13 cellular contexts compared by ENCODE assay signal in genomic region chr10:10663587-10663986, GRCh38.
DNase-seq lines count a peak whose midpoint lies in the region; ATAC-seq, FAIRE-seq and TF ChIP-seq lines count a peak whose summit lies in the region.
"Had no signal": no experiment of that assay in that cellular context is flagged by ENCODE, and none has a peak within 500 bp of the region (broad histone marks: within the 10 kb centered on the region; RNA-seq: fewer than 3 reads in every experiment).

No MANE protein-coding gene starts in this region.

- TF ChIP-seq EP300 in gastroesophageal sphincter (IDR thresholded peaks at IDR 0.05): no peak

- H3K27ac ChIP-seq in ACC112 (ENCODE audit: low read depth, low read length) (no peak overlapping the region), gastroesophageal sphincter (peak overlapping the region in 1 of 4 donors; percentile 49), parathyroid adenoma (no peak overlapping the region)

- H2AFZ ChIP-seq in ACC112 (ENCODE audit: low read length, unreplicated experiment) (peak overlapping the region; percentile 6), parathyroid adenoma (peak overlapping the region; percentile 17)

- WGBS in gastroesophageal sphincter (ENCODE audit: low coverage in 1 of 2), 2 donors: 38 to 66% methylated on average over 3 of the region's 3 CpGs

- no peak for TF ChIP-seq CTCF in gastroesophageal sphincter (IDR thresholded peaks at IDR 0.05)
- no peak for TF ChIP-seq CTCF in parathyroid adenoma (IDR thresholded peaks at IDR 0.05)

- H3K9me3 ChIP-seq in gastroesophageal sphincter (peaks cover 0 to 6% (median 0%) of the 10 kb centered on the region in 3 donors), parathyroid adenoma (ENCODE audit: control insufficient read depth, low read length) (no peaks in the 10 kb centered on the region)

- peak; percentile 5 for FAIRE-seq in GM12891 (lab: Jason Lieb, UNC)
- FAIRE-seq: H1 had no signal

- H3K79me2 ChIP-seq in ACC112 (ENCODE audit: control insufficient read depth, insufficient read depth, low read length, unreplicated experiment) (no peaks in the 10 kb centered on the region), parathyroid adenoma (no peaks in the 10 kb centered on the region)

- H3K36me3 ChIP-seq in ACC112 (ENCODE audit: insufficient read depth, low read length) (no peaks in the 10 kb centered on the region), gastroesophageal sphincter (no peaks in the 10 kb centered on the region), parathyroid adenoma (ENCODE audit: control insufficient read depth, insufficient read depth, low read length) (no peaks in the 10 kb centered on the region)

- H3K4me3 ChIP-seq in ACC112 (ENCODE audit: low read depth, low read length) (no peak overlapping the region), gastroesophageal sphincter (no peak overlapping the region), parathyroid adenoma (ENCODE audit: low read depth, low read length) (no peak overlapping the region)

- ATAC-seq in gastroesophageal sphincter (peak; percentile 40), HG02981 (IDR thresholded peaks at IDR 0.05; ENCODE audit: unreplicated experiment) (no peak), HG02571 (IDR thresholded peaks at IDR 0.05; ENCODE audit: unreplicated experiment) (no peak)
- ATAC-seq: CD8-positive, alpha-beta T cell had no signal

- H3K4me2 ChIP-seq in parathyroid adenoma (ENCODE audit: low read length): no peak overlapping the region

- no peak overlapping the region for H3K9ac ChIP-seq in parathyroid adenoma

- DNase-seq in GM12891 (ENCODE audit: insufficient read length, low spot score) (no peak), D341Med (ENCODE audit: low spot score) (no peak)
- DNase-seq: CD8-positive, alpha-beta T cell; KG1; NCI-H1048; NCI-H226; NCI-H526 had no signal

- H3K27me3 ChIP-seq in ACC112 (ENCODE audit: insufficient read depth, low read length) (no peaks in the 10 kb centered on the region), gastroesophageal sphincter (no peaks in the 10 kb centered on the region), parathyroid adenoma (ENCODE audit: control insufficient read depth, insufficient read depth, low read length) (no peaks in the 10 kb centered on the region)

- H3K4me1 ChIP-seq in ACC112 (ENCODE audit: control insufficient read depth, insufficient read depth, low read length, unreplicated experiment): peaks cover 17% of the 10 kb centered on the region
- H3K4me1 ChIP-seq in gastroesophageal sphincter: peaks cover 4 to 46% (median 4%) of the 10 kb centered on the region in 3 donors
- no peaks in the 10 kb centered on the region for H3K4me1 ChIP-seq in parathyroid adenoma

- TF ChIP-seq POLR2A in GM12891 (IDR thresholded peaks at IDR 0.05; ENCODE audit: low read depth, low read length) (no peak), gastroesophageal sphincter (IDR thresholded peaks at IDR 0.05) (no peak)

TF ChIP-seq in GM12891, 5 proteins besides CTCF, POLR2A, EP300 and RAD21:
- no peak for TF ChIP-seq SPI1 (IDR thresholded peaks at IDR 0.05; ENCODE audit: low read depth, low read length)
- no peak for TF ChIP-seq POU2F2 (IDR thresholded peaks at IDR 0.05; ENCODE audit: low read depth, low read length)
- TF ChIP-seq PAX5 (IDR thresholded peaks at IDR 0.05; ENCODE audit: insufficient read depth, low read length, severe bottlenecking): no peak
